Comparison of ENCODE assay signal across 23 cellular contexts in genomic region chr2:150371066-150371812, GRCh38.
DNase-seq lines count a peak whose midpoint lies in the region; ATAC-seq, FAIRE-seq and TF ChIP-seq lines count a peak whose summit lies in the region.
"Had no signal": no experiment of that assay in that cellular context is flagged by ENCODE, and none has a peak within 500 bp of the region (broad histone marks: within the 10 kb centered on the region; RNA-seq: fewer than 3 reads in every experiment).

No MANE protein-coding gene starts in this region.

- H3K4me3 ChIP-seq in mammary epithelial cell (replicated peaks in 1 of 3; ENCODE audit: insufficient read depth in 1 of 3, low read depth in 2 of 3, low read length in 3 of 3) (no peak overlapping the region), bronchial epithelial cell (ENCODE audit: low read depth, low read length) (no peak overlapping the region), upper lobe of right lung (no peak overlapping the region), suprapubic skin (no peak overlapping the region)
- H3K4me3 ChIP-seq: A549; BLaER1 treated with 17β-estradiol and CSF1 and Interleukin-3, amounts not matched to agents 10 nM and 100 nM; heart right ventricle; SJCRH30 had no signal

- H3K9me3 Mint-ChIP-seq in MCF 10A (ENCODE audit: unreplicated experiment), result no peaks in the 10 kb centered on the region
- H3K9me3 Mint-ChIP-seq: memory B cell had no signal

- ATAC-seq in left lobe of liver (peak; percentile 97), upper lobe of right lung (peak; percentile 54)
- ATAC-seq: A549, HCT116, heart right ventricle, right cardiac atrium, T-helper 17 cell had no signal

- H3K4me1 ChIP-seq in mammary epithelial cell (ENCODE audit: insufficient read depth, low read length) (no peaks in the 10 kb centered on the region), upper lobe of right lung (no peaks in the 10 kb centered on the region), suprapubic skin (no peaks in the 10 kb centered on the region)
- H3K4me1 ChIP-seq: BLaER1 treated with 17β-estradiol and CSF1 and Interleukin-3, amounts not matched to agents 10 nM and 100 nM; heart right ventricle; SJCRH30 had no signal

- no peaks in the 10 kb centered on the region for H3K36me3 Mint-ChIP-seq in MCF 10A (ENCODE audit: insufficient read depth, unreplicated experiment)
- H3K36me3 Mint-ChIP-seq: memory B cell, naive B cell had no signal

- H3K4me1 Mint-ChIP-seq in MCF 10A (ENCODE audit: insufficient read depth, unreplicated experiment), result no peaks in the 10 kb centered on the region
- H3K4me1 Mint-ChIP-seq: memory B cell, naive B cell, T-helper 17 cell had no signal

- no peak overlapping the region for H3K27ac ChIP-seq in mammary epithelial cell (ENCODE audit: insufficient read depth, low read depth, low read length)
- no peak overlapping the region for H3K27ac ChIP-seq in upper lobe of right lung
- H3K27ac ChIP-seq in suprapubic skin, result no peak overlapping the region
- H3K27ac ChIP-seq: A549; BLaER1 treated with 17β-estradiol and CSF1 and Interleukin-3, amounts not matched to agents 10 nM and 100 nM; heart right ventricle; SJCRH30; WERI-Rb-1 had no signal

- H3K27me3 Mint-ChIP-seq in MCF 10A (ENCODE audit: insufficient read depth, unreplicated experiment), result no peaks in the 10 kb centered on the region
- H3K27me3 Mint-ChIP-seq: memory B cell, naive B cell, T-helper 17 cell had no signal

- BruUV-seq in MCF 10A (replicated peaks; lab: Mats Ljungman, UMichigan) (no TSS peak), mammary epithelial cell (replicated peaks; lab: Mats Ljungman, UMichigan) (no TSS peak)

- no peaks in the 10 kb centered on the region for H4K20me1 ChIP-seq in mammary epithelial cell (ENCODE audit: insufficient read depth, low read length)
- H4K20me1 ChIP-seq: BLaER1 treated with 17β-estradiol and CSF1 and Interleukin-3, amounts not matched to agents 10 nM and 100 nM had no signal

- H3K36me3 ChIP-seq in mammary epithelial cell (ENCODE audit: insufficient read depth, low read length), result no peaks in the 10 kb centered on the region
- H3K36me3 ChIP-seq in bronchial epithelial cell (ENCODE audit: control insufficient read depth, insufficient read depth, low read length), result no peaks in the 10 kb centered on the region
- no peaks in the 10 kb centered on the region for H3K36me3 ChIP-seq in upper lobe of right lung
- no peaks in the 10 kb centered on the region for H3K36me3 ChIP-seq in suprapubic skin
- H3K36me3 ChIP-seq: BLaER1 treated with 17β-estradiol and CSF1 and Interleukin-3, amounts not matched to agents 10 nM and 100 nM; heart right ventricle; SJCRH30; WERI-Rb-1 had no signal

- no peak overlapping the region for H3K4me3 Mint-ChIP-seq in MCF 10A (ENCODE audit: unreplicated experiment)
- H3K4me3 Mint-ChIP-seq: brain, memory B cell, naive B cell, T-helper 17 cell had no signal

- POLR2A ChIA-PET in MCF 10A (lab: Yijun Ruan, JAX), result interaction anchor here (0.7 to 2.2 kb wide), 8 partner anchors 13 to 618 kb away, joined by 3 to 9 read pairs (median 4); no protein-coding TSS in a partner anchor

- no peaks in the 10 kb centered on the region for H3K79me2 ChIP-seq in mammary epithelial cell (ENCODE audit: insufficient read depth, low read length)

- intact Hi-C loops in MCF 10A (cut with micrococcal nuclease) (no loop called here), mammary epithelial cell (cut with micrococcal nuclease) (no loop called here), upper lobe of right lung (cut with DNase I) (no loop called here)

- dilution Hi-C loops in mammary epithelial cell (cut with HindIII; ENCODE audit: low sequenced_read_pairs), result no loop called here

- no peak for TF ChIP-seq EP300 in suprapubic skin (IDR thresholded peaks at IDR 0.05)

- in situ Hi-C loops in mammary epithelial cell (cut with MboI; ENCODE audit: low sequenced_read_pairs in 2 of 2), result no loop called here

- H3K4me2 ChIP-seq in mammary epithelial cell (ENCODE audit: insufficient read depth, low read depth, low read length), result no peak overlapping the region
- H3K4me2 ChIP-seq: A549; BLaER1 treated with 17β-estradiol and CSF1 and Interleukin-3, amounts not matched to agents 10 nM and 100 nM had no signal

- TF ChIP-seq CTCF in MCF 10A (IDR thresholded peaks at IDR 0.05; ENCODE audit: unreplicated experiment), result no peak
- TF ChIP-seq CTCF in mammary epithelial cell (conservative IDR thresholded peaks at IDR 0.05 in 1 of 2, IDR thresholded peaks at IDR 0.05 in 1 of 2; ENCODE audit: extremely low read depth in 1 of 2, insufficient read depth in 1 of 2, low read depth in 1 of 2, low read length in 2 of 2), result no peak
- TF ChIP-seq CTCF in bronchial epithelial cell (IDR thresholded peaks at IDR 0.05; ENCODE audit: insufficient read depth, low read length, severe bottlenecking), result no peak
- no peak for TF ChIP-seq CTCF in upper lobe of right lung (IDR thresholded peaks at IDR 0.05)
- TF ChIP-seq CTCF in suprapubic skin (IDR thresholded peaks at IDR 0.05), result no peak

- WGBS in mammary epithelial cell (ENCODE audit: low coverage, missing lambda C conversion rate), result 73% methylated on average over 3 of the region's 3 CpGs
- 54% methylated on average over 3 of the region's 3 CpGs for WGBS in suprapubic skin

- H2AFZ ChIP-seq in mammary epithelial cell (ENCODE audit: low read depth, low read length), result no peak overlapping the region

- TF ChIP-seq POLR2A in suprapubic skin (IDR thresholded peaks at IDR 0.05), result no peak

- DNase-seq in MCF 10A (ENCODE audit: unreplicated experiment), result peak; percentile 4
- no peak for DNase-seq in mammary epithelial cell
- peak; percentile 44 for DNase-seq in bronchial epithelial cell (ENCODE audit: low read depth)
- peak; percentile 72 for DNase-seq in left lobe of liver (ENCODE audit: low spot score)
- DNase-seq in upper lobe of right lung, result no peak
- no peak for DNase-seq in H4 (ENCODE audit: low spot score)
- DNase-seq in foreskin melanocyte, result no peak
- DNase-seq in suprapubic skin (ENCODE audit: low spot score in 2 of 2), result no peak
- DNase-seq: activated CD4-positive, alpha-beta T cell treated with anti-CD3 and anti-CD28 coated beads, Interleukin-2, amount 50 U/mL, for 48 hours; activated effector memory CD4-positive, alpha-beta T cell treated with Interleukin-2 at 50 U/mL for 16 hours; DMS 273 treated with DMSO at 0.1 percent for 48 hours; heart right ventricle; naive B cell; NCI-H1417 treated with DMSO at 0.1 percent for 48 hours; right cardiac atrium; SJCRH30; T-helper 17 cell; WERI-Rb-1 had no signal

- H3K27me3 ChIP-seq in mammary epithelial cell (ENCODE audit: insufficient read depth, low read length), result peaks cover 3% of the 10 kb centered on the region
- H3K27me3 ChIP-seq in bronchial epithelial cell (ENCODE audit: control insufficient read depth, insufficient read depth, low read length), result no peaks in the 10 kb centered on the region
- no peaks in the 10 kb centered on the region for H3K27me3 ChIP-seq in upper lobe of right lung
- no peaks in the 10 kb centered on the region for H3K27me3 ChIP-seq in suprapubic skin
- H3K27me3 ChIP-seq: BLaER1 treated with 17β-estradiol and CSF1 and Interleukin-3, amounts not matched to agents 10 nM and 100 nM; heart right ventricle; SJCRH30 had no signal

- H3K27ac Mint-ChIP-seq in MCF 10A (ENCODE audit: low read depth, unreplicated experiment), result no peak overlapping the region
- H3K27ac Mint-ChIP-seq: memory B cell, naive B cell, T-helper 17 cell had no signal

- no peak overlapping the region for H3K9ac ChIP-seq in mammary epithelial cell (ENCODE audit: insufficient read depth, low read length)
- H3K9ac ChIP-seq: BLaER1 treated with 17β-estradiol and CSF1 and Interleukin-3, amounts not matched to agents 10 nM and 100 nM had no signal

- H3K9me3 ChIP-seq in mammary epithelial cell (replicated peaks; ENCODE audit: insufficient read depth, low read length), result no peaks in the 10 kb centered on the region
- H3K9me3 ChIP-seq in upper lobe of right lung, result no peaks in the 10 kb centered on the region
- no peaks in the 10 kb centered on the region for H3K9me3 ChIP-seq in suprapubic skin
- H3K9me3 ChIP-seq: A549, SJCRH30 had no signal

- no peak for FAIRE-seq in bronchial epithelial cell (lab: Jason Lieb, UNC)
- FAIRE-seq: A549 had no signal

- CTCF ChIA-PET in MCF 10A (lab: Yijun Ruan, JAX), result no interaction called here
- CTCF ChIA-PET in mammary epithelial cell (lab: Charles Lee; ENCODE audit: low non-redundant PET), result no interaction called here

Comparison
In these comparisons a context has a peak if more than half of its experiments do, and no peak if none do; other contexts are left out.
1. DNase-seq: peak in MCF 10A (single experiment), bronchial epithelial cell (single experiment) and left lobe of liver (single experiment); none in mammary epithelial cell (single experiment), upper lobe of right lung (single experiment), H4 (single experiment), foreskin melanocyte (single experiment) and suprapubic skin (0 of 2).